13 cellular contexts compared by ENCODE assay signal in the genomic region with DNA sequence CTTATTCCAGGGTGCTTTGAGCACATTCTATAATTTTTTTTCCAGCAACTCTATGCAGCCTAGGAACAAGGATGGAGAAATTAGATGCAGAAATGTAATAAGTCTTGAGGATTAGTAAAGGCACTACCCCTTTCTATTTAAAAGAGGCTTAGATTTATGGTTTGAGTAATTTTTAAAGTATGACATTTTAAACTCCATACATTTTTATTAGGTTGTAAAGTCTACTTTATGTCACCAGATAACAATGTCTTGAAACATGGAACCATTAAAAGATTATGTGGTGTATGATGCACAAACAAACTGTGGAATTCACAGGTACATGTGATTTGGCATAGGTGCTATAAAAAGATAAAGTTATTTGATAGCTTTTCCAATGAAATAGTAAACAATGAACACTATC.
DNase-seq lines count a peak whose midpoint lies in the region; ATAC-seq and TF ChIP-seq lines count a peak whose summit lies in the region.
"Had no signal": no experiment of that assay in that cellular context is flagged by ENCODE, and none has a peak within 500 bp of the region (broad histone marks: within the 10 kb centered on the region; RNA-seq: fewer than 3 reads in every experiment).

No MANE protein-coding gene starts in this region.

- H3K4me1 ChIP-seq in PC-3 (ENCODE audit: insufficient read depth, low read length) (peaks cover 15% of the 10 kb centered on the region), lower lobe of right lung (no peaks in the 10 kb centered on the region)
- H3K4me1 ChIP-seq: Caco-2 had no signal

- H3K36me3 ChIP-seq in PC-3 (ENCODE audit: low read depth, low read length) (no peaks in the 10 kb centered on the region), lower lobe of right lung (no peaks in the 10 kb centered on the region)
- H3K36me3 ChIP-seq: BLaER1 had no signal

- CTCF ChIA-PET in HEK293T (lab: Yijun Ruan, JAX), result interaction anchor here (1.1 kb wide), 1 partner anchor 57 kb away, joined by 3 read pairs; no protein-coding TSS in a partner anchor
- CTCF ChIA-PET in PC-3 (lab: Charles Lee), result no interaction called here

- no peak overlapping the region for H3K4me2 ChIP-seq in PC-3 (ENCODE audit: low read length)
- H3K4me2 ChIP-seq: BLaER1 had no signal

- intact Hi-C loops in PC-3 (cut with micrococcal nuclease) (loop anchor here (1.0 to 2.0 kb wide), 3 partner anchors 18 to 226 kb away; no protein-coding TSS in a partner anchor), left colon (cut with DNase I, micrococcal nuclease) (no loop called here), lower lobe of right lung (cut with DNase I) (no loop called here)

- peak overlapping the region; percentile 60 for H3K27ac ChIP-seq in PC-3 (ENCODE audit: low read length)
- H3K27ac ChIP-seq in lower lobe of right lung, result no peak overlapping the region
- H3K27ac ChIP-seq: BLaER1 had no signal

- peaks cover 4% of the 10 kb centered on the region for H3F3A ChIP-seq in PC-3 (ENCODE audit: low read length, unreplicated experiment)

- no peaks in the 10 kb centered on the region for H4K20me1 ChIP-seq in PC-3 (ENCODE audit: low read length)
- H4K20me1 ChIP-seq: BLaER1 had no signal

- no TSS peak for BruUV-seq in PC-3 (replicated peaks; lab: Mats Ljungman, UMichigan)

- H3K27me3 ChIP-seq in PC-3 (ENCODE audit: low read length) (no peaks in the 10 kb centered on the region), lower lobe of right lung (ENCODE audit: low read depth) (no peaks in the 10 kb centered on the region)
- H3K27me3 ChIP-seq: BLaER1 had no signal

- no peak for DNase-seq in HEK293T (ENCODE audit: extremely low spot score)
- DNase-seq in PC-3, result peak; percentile 68
- DNase-seq in left colon, result no peak
- DNase-seq in lower lobe of right lung, result no peak
- DNase-seq in activated gamma-delta T cell treated with Interleukin-2 at 50 U/mL for 16 hours, result no peak
- no peak for DNase-seq in AG20443 (ENCODE audit: low spot score)
- DNase-seq: AML-193; Caco-2; CD8-positive, alpha-beta memory T cell; DND-41; GF-D8 had no signal

- no peak overlapping the region for H2AFZ ChIP-seq in PC-3 (ENCODE audit: low read length)

- ATAC-seq in PC-3 (peak; percentile 85), left colon (peak; percentile 38), lower lobe of right lung (no peak)
- ATAC-seq: HCT116 had no signal

- no peaks in the 10 kb centered on the region for H3K9me2 ChIP-seq in PC-3 (replicated peaks; ENCODE audit: low read length)

- TF ChIP-seq CTCF in PC-3 (conservative IDR thresholded peaks at IDR 0.05; ENCODE audit: low read depth, low read length) (no peak), lower lobe of right lung (IDR thresholded peaks at IDR 0.05) (no peak)

- no peak overlapping the region for H3K9ac ChIP-seq in PC-3 (ENCODE audit: low read length)
- H3K9ac ChIP-seq: BLaER1 had no signal

- no peaks in the 10 kb centered on the region for H3K79me2 ChIP-seq in PC-3 (ENCODE audit: low read length)

- H3K4me3 ChIP-seq in PC-3 (ENCODE audit: low read length) (no peak overlapping the region), lower lobe of right lung (no peak overlapping the region)
- H3K4me3 ChIP-seq: BLaER1 had no signal

- H3K9me3 ChIP-seq in PC-3 (ENCODE audit: low read length) (no peaks in the 10 kb centered on the region), lower lobe of right lung (no peaks in the 10 kb centered on the region)
- H3K9me3 ChIP-seq: Caco-2 had no signal

- POLR2A ChIA-PET in HEK293T (lab: Yijun Ruan, JAX), result no interaction called here
- POLR2A ChIA-PET in PC-3 (lab: Charles Lee; ENCODE audit: unreplicated experiment), result no interaction called here

TF ChIP-seq in HEK293T, 16 proteins besides CTCF, POLR2A, EP300 and RAD21:
- TF ChIP-seq CTBP1 (IDR thresholded peaks at IDR 0.05; ENCODE audit: borderline replicate concordance) (peak; percentile 78; the same call in 1 of the 2 replicates), BHLHE40 (IDR thresholded peaks at IDR 0.05; ENCODE audit: borderline replicate concordance) (no peak)
- TF ChIP-seq, protein P1, sequence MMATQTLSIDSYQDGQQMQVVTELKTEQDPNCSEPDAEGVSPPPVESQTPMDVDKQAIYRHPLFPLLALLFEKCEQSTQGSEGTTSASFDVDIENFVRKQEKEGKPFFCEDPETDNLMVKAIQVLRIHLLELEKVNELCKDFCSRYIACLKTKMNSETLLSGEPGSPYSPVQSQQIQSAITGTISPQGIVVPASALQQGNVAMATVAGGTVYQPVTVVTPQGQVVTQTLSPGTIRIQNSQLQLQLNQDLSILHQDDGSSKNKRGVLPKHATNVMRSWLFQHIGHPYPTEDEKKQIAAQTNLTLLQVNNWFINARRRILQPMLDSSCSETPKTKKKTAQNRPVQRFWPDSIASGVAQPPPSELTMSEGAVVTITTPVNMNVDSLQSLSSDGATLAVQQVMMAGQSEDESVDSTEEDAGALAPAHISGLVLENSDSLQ (IDR thresholded peaks at IDR 0.05), result peak; percentile 83

Comparison
In these comparisons a context has a peak if more than half of its experiments do, and no peak if none do; other contexts are left out.
1. ATAC-seq: peak in PC-3 (single experiment) and left colon (single experiment); none in lower lobe of right lung (0 of 2).